In the genomic region with DNA sequence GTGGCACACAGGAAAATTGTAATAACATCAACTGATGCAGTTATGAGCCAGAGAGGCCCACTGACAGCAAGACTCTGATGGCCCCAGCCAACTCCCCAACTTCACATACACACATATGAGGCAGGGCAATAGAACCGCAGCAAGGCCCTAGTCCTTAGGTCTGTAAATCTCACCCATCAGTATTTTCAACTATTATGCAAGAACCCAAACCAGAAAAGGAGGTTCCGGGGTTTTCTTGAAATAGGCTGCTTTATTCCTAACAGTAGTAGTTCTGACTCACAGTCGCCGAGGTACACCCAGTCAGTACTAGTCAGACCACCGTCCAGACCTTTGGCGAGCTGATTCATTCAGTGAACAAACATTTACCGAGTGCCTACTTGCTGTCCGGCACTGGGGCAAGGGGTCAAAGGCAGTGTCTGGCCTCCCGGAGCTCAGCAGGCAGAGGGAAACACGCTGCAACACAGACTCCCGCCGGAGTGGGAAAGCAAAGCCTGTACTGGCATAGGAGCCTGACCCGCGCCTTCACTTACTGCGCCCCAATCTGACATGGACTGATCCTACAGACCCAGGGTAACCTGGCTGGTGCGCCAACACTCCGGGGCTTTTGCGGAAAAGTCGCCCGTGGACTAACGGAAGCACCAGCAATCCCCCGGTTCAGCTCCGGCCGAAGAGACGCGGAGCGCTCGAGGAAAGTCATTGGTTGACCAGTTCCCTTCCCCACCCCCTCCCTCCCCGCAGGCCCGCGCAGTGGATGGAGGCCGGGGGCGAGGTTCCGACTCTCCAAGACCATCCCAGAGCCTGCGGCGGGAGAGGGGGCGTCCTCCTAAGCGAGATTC, we compare ENCODE assay signal across 9 cellular contexts. TPM values are rescaled to one million over a fixed set of nuclear protein-coding genes. Genes with fewer than 3 reads are reported as not detected.
DNase-seq lines count a peak whose midpoint lies in the region; ATAC-seq, FAIRE-seq and TF ChIP-seq lines count a peak whose summit lies in the region.
"Had no signal": no experiment of that assay in that cellular context is flagged by ENCODE, and none has a peak within 500 bp of the region (broad histone marks: within the 10 kb centered on the region; RNA-seq: fewer than 3 reads in every experiment).

No MANE protein-coding gene starts in this region.

- peak overlapping the region; percentile 61 to 80 for H3K4me3 ChIP-seq in kidney (ENCODE audit: low read length in 2 of 2)

- H3K9ac ChIP-seq in kidney (ENCODE audit: low read length in 2 of 2), result peak overlapping the region; percentile 46 to 84

- no peaks in the 10 kb centered on the region for H3K9me3 Mint-ChIP-seq in activated CD4-positive, alpha-beta T cell treated with anti-CD3 and anti-CD28 coated beads, Interleukin-2, amount 10 ng/mL, durations not matched to agents 24 days and 14 days
- H3K9me3 Mint-ChIP-seq: stimulated activated naive CD8-positive, alpha-beta T cell treated with anti-CD3 and anti-CD28 coated beads, Interleukin-15, Interleukin-2, amounts not matched to agents 100 ng/mL and 50 ng/mL, for 24 hours had no signal

- H3K27ac ChIP-seq in kidney (ENCODE audit: low read depth in 2 of 2, low read length in 2 of 2), result peak overlapping the region; percentile 84 to 91

- H3K27ac Mint-ChIP-seq in activated CD4-positive, alpha-beta T cell treated with anti-CD3 and anti-CD28 coated beads, Interleukin-2, amount 10 ng/mL, durations not matched to agents 24 days and 14 days, result no peak overlapping the region
- H3K27ac Mint-ChIP-seq: stimulated activated naive CD8-positive, alpha-beta T cell treated with anti-CD3 and anti-CD28 coated beads, Interleukin-15, Interleukin-2, amounts not matched to agents 100 ng/mL and 50 ng/mL, for 24 hours had no signal

- ATAC-seq in GM18867 (IDR thresholded peaks at IDR 0.05; ENCODE audit: unreplicated experiment), result no peak
- ATAC-seq in HG02623 (IDR thresholded peaks at IDR 0.05; ENCODE audit: unreplicated experiment), result no peak

- intact Hi-C loops in activated CD4-positive, alpha-beta T cell treated with anti-CD3 and anti-CD28 coated beads, Interleukin-2, amount 10 ng/mL, durations not matched to agents 24 days and 14 days (cut with micrococcal nuclease), result loop anchor here (5.0 kb wide), 1 partner anchor 76 kb away; no protein-coding TSS in a partner anchor
- intact Hi-C loops in kidney (cut with DNase I), result no loop called here

- peaks cover 3% of the 10 kb centered on the region for H3K4me1 Mint-ChIP-seq in activated CD4-positive, alpha-beta T cell treated with anti-CD3 and anti-CD28 coated beads, Interleukin-2, amount 10 ng/mL, durations not matched to agents 24 days and 14 days

- no peak for DNase-seq in activated CD4-positive, alpha-beta T cell treated with anti-CD3 and anti-CD28 coated beads, Interleukin-2, amount 10 ng/mL, durations not matched to agents 24 days and 14 days
- no peak for DNase-seq in activated CD4-positive, alpha-beta T cell treated with anti-CD3 and anti-CD28 coated beads for 1 hour
- peak; percentile 21 for DNase-seq in brain pericyte (ENCODE audit: low read depth, low spot score)
- peak; percentile 86 for DNase-seq in kidney
- peak; percentile 66 for DNase-seq in stromal cell of bone marrow (ENCODE audit: low read depth)
- DNase-seq in NCI-H2081 treated with DMSO at 0.1 percent for 48 hours (lab: John Stamatoyannopoulos, UW), result no peak

- H3K36me3 Mint-ChIP-seq in activated CD4-positive, alpha-beta T cell treated with anti-CD3 and anti-CD28 coated beads, Interleukin-2, amount 10 ng/mL, durations not matched to agents 24 days and 14 days (ENCODE audit: low read depth), result no peaks in the 10 kb centered on the region

- no peak for TF ChIP-seq CTCF in kidney (IDR thresholded peaks at IDR 0.05; ENCODE audit: borderline replicate concordance, extremely low read depth, insufficient read depth)

- H3K4me1 ChIP-seq in kidney (ENCODE audit: control insufficient read depth in 1 of 2, insufficient read depth in 1 of 2, low read depth in 1 of 2, low read length in 2 of 2), result peaks cover 17 to 21% of the 10 kb centered on the region in 2 donors

- H3K9me3 ChIP-seq in kidney (ENCODE audit: control insufficient read depth in 1 of 2, low read length in 2 of 2), result no peaks in the 10 kb centered on the region

- no peaks in the 10 kb centered on the region for H3K36me3 ChIP-seq in kidney (ENCODE audit: control insufficient read depth in 1 of 2, insufficient read depth in 2 of 2, low read length in 2 of 2)

- FAIRE-seq in kidney (lab: Jason Lieb, UNC), result no peak

- H3K4me3 Mint-ChIP-seq in activated CD4-positive, alpha-beta T cell treated with anti-CD3 and anti-CD28 coated beads, Interleukin-2, amount 10 ng/mL, durations not matched to agents 24 days and 14 days, result peak overlapping the region; percentile 59
- H3K4me3 Mint-ChIP-seq: stimulated activated naive CD8-positive, alpha-beta T cell treated with anti-CD3 and anti-CD28 coated beads, Interleukin-15, Interleukin-2, amounts not matched to agents 100 ng/mL and 50 ng/mL, for 24 hours had no signal

- peaks cover 27% of the 10 kb centered on the region for H3K27me3 Mint-ChIP-seq in activated CD4-positive, alpha-beta T cell treated with anti-CD3 and anti-CD28 coated beads, Interleukin-2, amount 10 ng/mL, durations not matched to agents 24 days and 14 days

RNA-seq across cellular contexts. Expression of a gene that starts 1.3 kb away (rescaled TPM):
- total RNA-seq in activated CD4-positive, alpha-beta T cell treated with anti-CD3 and anti-CD28 coated beads, Interleukin-2, amount 10 ng/mL, durations not matched to agents 24 days and 14 days, result 16.7 and 20.7 TPM in 2 replicates
- total RNA-seq in kidney, result 65.7 TPM
- 24.4 TPM for polyA plus RNA-seq in kidney (ENCODE audit: insufficient read depth, low read depth, low replicate concordance)

Comparison
In these comparisons a context has a peak if more than half of its experiments do, and no peak if none do; other contexts are left out.
1. DNase-seq: peak in brain pericyte (single experiment), kidney (single experiment) and stromal cell of bone marrow (single experiment); none in activated CD4-positive, alpha-beta T cell treated with anti-CD3 and anti-CD28 coated beads, Interleukin-2, amount 10 ng/mL, durations not matched to agents 24 days and 14 days (single experiment), activated CD4-positive, alpha-beta T cell treated with anti-CD3 and anti-CD28 coated beads for 1 hour (single experiment) and NCI-H2081 treated with DMSO at 0.1 percent for 48 hours (single experiment).